In the genomic region with DNA sequence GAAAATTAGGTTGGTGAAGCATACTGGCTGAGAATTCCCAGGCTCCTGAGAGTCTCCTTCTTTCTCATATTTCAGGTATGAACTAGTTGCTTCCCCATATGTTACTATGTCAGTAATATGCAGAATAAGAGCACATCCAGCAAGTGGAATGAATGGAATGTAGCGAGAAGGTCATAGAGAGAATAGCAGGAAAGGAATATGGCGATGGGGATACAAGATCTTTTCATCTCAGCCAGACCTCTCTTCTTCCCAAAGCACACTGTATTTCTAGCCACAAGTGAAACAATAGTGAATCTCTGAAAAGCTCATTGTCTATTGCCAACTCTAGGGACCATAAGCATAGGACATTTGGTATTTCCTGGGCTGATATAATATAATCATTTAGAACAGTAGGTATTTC, we compare ENCODE assay signal across 1 cellular context.
TF ChIP-seq lines count a peak whose summit lies in the region.

No MANE protein-coding gene starts in this region.

TF ChIP-seq in HepG2, 621 proteins besides CTCF, POLR2A, EP300 and RAD21:
- TF ChIP-seq, protein P1, sequence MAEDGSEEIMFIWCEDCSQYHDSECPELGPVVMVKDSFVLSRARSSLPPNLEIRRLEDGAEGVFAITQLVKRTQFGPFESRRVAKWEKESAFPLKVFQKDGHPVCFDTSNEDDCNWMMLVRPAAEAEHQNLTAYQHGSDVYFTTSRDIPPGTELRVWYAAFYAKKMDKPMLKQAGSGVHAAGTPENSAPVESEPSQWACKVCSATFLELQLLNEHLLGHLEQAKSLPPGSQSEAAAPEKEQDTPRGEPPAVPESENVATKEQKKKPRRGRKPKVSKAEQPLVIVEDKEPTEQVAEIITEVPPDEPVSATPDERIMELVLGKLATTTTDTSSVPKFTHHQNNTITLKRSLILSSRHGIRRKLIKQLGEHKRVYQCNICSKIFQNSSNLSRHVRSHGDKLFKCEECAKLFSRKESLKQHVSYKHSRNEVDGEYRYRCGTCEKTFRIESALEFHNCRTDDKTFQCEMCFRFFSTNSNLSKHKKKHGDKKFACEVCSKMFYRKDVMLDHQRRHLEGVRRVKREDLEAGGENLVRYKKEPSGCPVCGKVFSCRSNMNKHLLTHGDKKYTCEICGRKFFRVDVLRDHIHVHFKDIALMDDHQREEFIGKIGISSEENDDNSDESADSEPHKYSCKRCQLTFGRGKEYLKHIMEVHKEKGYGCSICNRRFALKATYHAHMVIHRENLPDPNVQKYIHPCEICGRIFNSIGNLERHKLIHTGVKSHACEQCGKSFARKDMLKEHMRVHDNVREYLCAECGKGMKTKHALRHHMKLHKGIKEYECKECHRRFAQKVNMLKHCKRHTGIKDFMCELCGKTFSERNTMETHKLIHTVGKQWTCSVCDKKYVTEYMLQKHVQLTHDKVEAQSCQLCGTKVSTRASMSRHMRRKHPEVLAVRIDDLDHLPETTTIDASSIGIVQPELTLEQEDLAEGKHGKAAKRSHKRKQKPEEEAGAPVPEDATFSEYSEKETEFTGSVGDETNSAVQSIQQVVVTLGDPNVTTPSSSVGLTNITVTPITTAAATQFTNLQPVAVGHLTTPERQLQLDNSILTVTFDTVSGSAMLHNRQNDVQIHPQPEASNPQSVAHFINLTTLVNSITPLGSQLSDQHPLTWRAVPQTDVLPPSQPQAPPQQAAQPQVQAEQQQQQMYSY (CRISPR knock-in tag; IDR thresholded peaks at IDR 0.05): no peak
- TF ChIP-seq ZFP82 (CRISPR knock-in tag; IDR thresholded peaks at IDR 0.05; ENCODE audit: borderline replicate concordance) (peak; percentile 79; the same call in 1 of the 2 replicates), GTF3A (CRISPR knock-in tag; conservative IDR thresholded peaks at IDR 0.05) (no peak), SCMH1 (CRISPR knock-in tag; IDR thresholded peaks at IDR 0.05; ENCODE audit: borderline replicate concordance) (no peak)
